Comparison of ENCODE assay signal across 8 cellular contexts in the genomic region with DNA sequence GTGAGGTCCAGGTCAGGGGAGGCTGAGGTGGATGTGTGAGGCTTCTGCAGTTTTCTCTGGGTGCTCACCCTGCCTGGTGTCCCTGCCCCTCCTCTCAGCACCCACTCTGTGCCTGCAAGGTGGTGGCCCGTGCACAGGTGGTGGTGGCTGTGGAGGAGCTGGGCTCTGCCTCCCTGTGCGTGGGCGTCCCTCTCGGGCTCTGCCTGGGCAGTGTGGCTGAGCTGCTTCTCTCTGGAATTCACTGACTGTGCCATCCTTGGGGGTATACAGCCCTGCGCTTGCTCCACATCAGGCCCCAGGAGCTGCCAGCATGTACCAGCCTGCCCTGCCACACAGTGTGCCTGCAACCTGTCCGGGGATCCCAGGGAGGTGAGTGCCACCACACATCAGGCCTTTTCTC.
DNase-seq lines count a peak whose midpoint lies in the region; ATAC-seq, FAIRE-seq and TF ChIP-seq lines count a peak whose summit lies in the region.
"Not testable (repeated sequence)": the region's sequence is repeated elsewhere in the genome, so short reads cannot be mapped to it uniquely, and the experiment has no call there.

No MANE protein-coding gene starts in this region.

- H3K27ac Mint-ChIP-seq in CD14-positive monocyte, WTC11: not testable (repeated sequence)

- not testable (repeated sequence) for H3K9ac ChIP-seq in kidney (ENCODE audit: low read length in 2 of 2)

- not testable (repeated sequence) for H3K36me3 ChIP-seq in kidney (ENCODE audit: control insufficient read depth in 1 of 2, insufficient read depth in 2 of 2, low read length in 2 of 2); mucosa of descending colon (ENCODE audit: low read depth); tibial artery

- intact Hi-C loops in CD14-positive monocyte (cut with micrococcal nuclease); Right ventricle myocardium superior (cut with DNase I); kidney (cut with DNase I); mucosa of descending colon (cut with DNase I, micrococcal nuclease); sciatic nerve (cut with DNase I); tibial artery (cut with DNase I; ENCODE audit: low total_unique reads): not testable (repeated sequence)

- not testable (repeated sequence) for H3K4me3 ChIP-seq in kidney (ENCODE audit: low read length in 2 of 2); mucosa of descending colon; tibial artery

- H3K27ac ChIP-seq in kidney (ENCODE audit: low read depth in 2 of 2, low read length in 2 of 2); tibial artery: not testable (repeated sequence)

- CTCF ChIA-PET in WTC11 (lab: Charles Lee): not testable (repeated sequence)

- H3K4me1 Mint-ChIP-seq in CD14-positive monocyte, WTC11: not testable (repeated sequence)

- POLR2A ChIA-PET in WTC11 (lab: Charles Lee): not testable (repeated sequence)

- FAIRE-seq in kidney (lab: Jason Lieb, UNC): not testable (repeated sequence)

- not testable (repeated sequence) for H3K27me3 ChIP-seq in tibial artery

- H3K9me3 Mint-ChIP-seq in CD14-positive monocyte: peaks cover 6 to 15% (median 12%) of the 10 kb centered on the region in 7 donors
- H3K9me3 Mint-ChIP-seq in WTC11: peaks cover 32% of the 10 kb centered on the region

- not testable (repeated sequence) for H3K36me3 Mint-ChIP-seq in CD14-positive monocyte
- H3K36me3 Mint-ChIP-seq in WTC11: peaks cover 40% of the 10 kb centered on the region

- not testable (repeated sequence) for H3K4me3 Mint-ChIP-seq in CD14-positive monocyte, WTC11

- H3K27me3 Mint-ChIP-seq in CD14-positive monocyte (ENCODE audit: low read depth in 3 of 3): peaks cover 62 to 90% (median 67%) of the 10 kb centered on the region in 3 donors
- not testable (repeated sequence) for H3K27me3 Mint-ChIP-seq in WTC11 (ENCODE audit: low read depth)

- not testable (repeated sequence) for ATAC-seq in WTC11; Right ventricle myocardium superior (ENCODE audit: poor library complexity); mucosa of descending colon; sciatic nerve

- not testable (repeated sequence) for H3K4me1 ChIP-seq in kidney (ENCODE audit: control insufficient read depth in 1 of 2, insufficient read depth in 1 of 2, low read depth in 1 of 2, low read length in 2 of 2); mucosa of descending colon (ENCODE audit: low read depth); tibial artery

- not testable (repeated sequence) for TF ChIP-seq CTCF in CD14-positive monocyte (IDR thresholded peaks at IDR 0.05); WTC11 (IDR thresholded peaks at IDR 0.05); kidney (IDR thresholded peaks at IDR 0.05; ENCODE audit: borderline replicate concordance, extremely low read depth, insufficient read depth); mucosa of descending colon (IDR thresholded peaks at IDR 0.05); tibial artery (IDR thresholded peaks at IDR 0.05)

- not testable (repeated sequence) for H3K9me3 ChIP-seq in kidney (ENCODE audit: control insufficient read depth in 1 of 2, low read length in 2 of 2); mucosa of descending colon; tibial artery

- DNase-seq in CD14-positive monocyte (ENCODE audit: low spot score) (peak; percentile 21), WTC11 (ENCODE audit: low spot score) (peak; percentile 3), Right ventricle myocardium superior (peak; percentile 14), kidney (peak; percentile 32), mucosa of descending colon (peak in 2 of 3 donors; percentile 11 to 34), sciatic nerve (ENCODE audit: low spot score) (peak; percentile 23), tibial artery (peak; percentile 15 to 56)
- DNase-seq in activated effector memory CD4-positive, alpha-beta T cell treated with anti-CD3 and anti-CD28 coated beads, Interleukin-2, amount 50 U/mL, for 16 hours: peak; percentile 59

Comparison
In these comparisons a context has a peak if more than half of its experiments do, and no peak if none do; other contexts are left out.
1. DNase-seq: peak in every context shown above with its lines; median percentile 59 in activated effector memory CD4-positive, alpha-beta T cell treated with anti-CD3 and anti-CD28 coated beads, Interleukin-2, amount 50 U/mL, for 16 hours; 36 in tibial artery; 32 in kidney; 23 in sciatic nerve; 22 in mucosa of descending colon; 21 in CD14-positive monocyte; 14 in Right ventricle myocardium superior; 3 in WTC11.